In genomic region chr14:88791629-88792571, GRCh38 we compare ENCODE assay signal across 8 cellular contexts. TPM values are rescaled to one million over a fixed set of nuclear protein-coding genes. Genes with fewer than 3 reads are reported as not detected.
DNase-seq lines count a peak whose midpoint lies in the region; ATAC-seq, FAIRE-seq and TF ChIP-seq lines count a peak whose summit lies in the region.

No MANE protein-coding gene starts in this region.

- TF ChIP-seq EP300 in GM12878 (IDR thresholded peaks at IDR 0.05; ENCODE audit: borderline replicate concordance in 1 of 2, control insufficient read depth in 1 of 2, low read depth in 2 of 2, low read length in 2 of 2), result no peak

- no peaks in the 10 kb centered on the region for H3K9me3 Mint-ChIP-seq in CD4-positive, CD25-positive, alpha-beta regulatory T cell
- no peaks in the 10 kb centered on the region for H3K9me3 Mint-ChIP-seq in immature natural killer cell

- no peaks in the 10 kb centered on the region for H4K20me1 ChIP-seq in GM12878 (ENCODE audit: control insufficient read depth, insufficient read depth)

- RAD21 ChIA-PET in GM12878 (lab: Charles Lee; ENCODE audit: unreplicated experiment), result interaction anchor here (1.0 kb wide), 1 partner anchor 124 kb away, joined by 4 read pairs; no protein-coding TSS in a partner anchor

- no peak for TF ChIP-seq POLR2A in GM12878 (IDR thresholded peaks at IDR 0.05; ENCODE audit: low read depth, low read length)

- POLR2A ChIA-PET in GM12878 (lab: Charles Lee), result no interaction called here

- WGBS in GM12878 (ENCODE audit: insufficient coverage, insufficient replicate concordance, low lambda C conversion rate, missing lambda C conversion rate), result 7% methylated on average over 53 of the region's 71 CpGs

- peak overlapping the region; percentile 68 for H3K4me3 ChIP-seq in CD4-positive, CD25-positive, alpha-beta regulatory T cell (ENCODE audit: low read depth, low read length)
- H3K4me3 ChIP-seq in H7 (ENCODE audit: insufficient read depth, low read depth, low read length) (peak overlapping the region; percentile 61), GM12878 (peak overlapping the region; percentile 71)

- no peaks in the 10 kb centered on the region for H3K36me3 Mint-ChIP-seq in CD4-positive, CD25-positive, alpha-beta regulatory T cell
- no peaks in the 10 kb centered on the region for H3K36me3 Mint-ChIP-seq in immature natural killer cell

- H3K4me1 Mint-ChIP-seq in CD4-positive, CD25-positive, alpha-beta regulatory T cell, result peaks cover 0 to 20% (median 13%) of the 10 kb centered on the region in 4 donors
- H3K4me1 Mint-ChIP-seq in immature natural killer cell, result peaks cover 9 to 10% of the 10 kb centered on the region in 2 donors

- ATAC-seq in CD4-positive, CD25-positive, alpha-beta regulatory T cell (ENCODE audit: low read depth in 2 of 2), result peak in 1 of 2 donors; percentile 6
- ATAC-seq in GM12878 (no peak), GM18858 (IDR thresholded peaks at IDR 0.05; ENCODE audit: unreplicated experiment) (no peak)

- BruUV-seq in GM12878 (replicated peaks; lab: Mats Ljungman, UMichigan), result no TSS peak

- H3K79me2 ChIP-seq in GM12878 (ENCODE audit: control insufficient read depth, insufficient read depth, low read length), result no peaks in the 10 kb centered on the region

- no peak for TF ChIP-seq RAD21 in GM12878 (IDR thresholded peaks at IDR 0.05; ENCODE audit: insufficient read depth, low read depth, low read length)

- CTCF ChIA-PET in GM12878 (lab: Yijun Ruan, JAX), result interaction anchor here (0.8 to 1.5 kb wide), 2 partner anchors 123 to 124 kb away, joined by 4 to 9 read pairs; no protein-coding TSS in a partner anchor

- H2AFZ ChIP-seq in GM12878 (ENCODE audit: control insufficient read depth, low read depth, low read length), result peak overlapping the region; percentile 55

- FAIRE-seq in GM12878 (lab: Jason Lieb, UNC), result no peak

- intact Hi-C loops in GM12878 (cut with micrococcal nuclease; ENCODE audit: unreplicated experiment), result loop anchor here (5.0 kb wide), 1 partner anchor 125 kb away; no protein-coding TSS in a partner anchor

- peak overlapping the region; percentile 86 for H3K4me2 ChIP-seq in GM12878 (ENCODE audit: control insufficient read depth, insufficient read depth)

- peaks cover 14% of the 10 kb centered on the region for H3K27me3 ChIP-seq in CD4-positive, CD25-positive, alpha-beta regulatory T cell (ENCODE audit: control insufficient read depth, insufficient read depth, low read length)
- peaks cover 35% of the 10 kb centered on the region for H3K27me3 ChIP-seq in H7 (ENCODE audit: control insufficient read depth, insufficient read depth, low read length)
- peaks cover 2 to 13% of the 10 kb centered on the region in 2 experiments; a peak in 3 of 4 replicates for H3K27me3 ChIP-seq in GM12878 (replicated peaks in 1 of 2; ENCODE audit: control insufficient read depth in 2 of 2, insufficient read depth in 2 of 2, low read length in 1 of 2)

- no peaks in the 10 kb centered on the region for H3K9me3 ChIP-seq in CD4-positive, CD25-positive, alpha-beta regulatory T cell (ENCODE audit: control insufficient read depth in 2 of 2, low read length in 2 of 2)
- no peaks in the 10 kb centered on the region for H3K9me3 ChIP-seq in GM12878 (replicated peaks; ENCODE audit: control insufficient read depth, insufficient read depth, low read length)

- peak overlapping the region; percentile 88 to 93 (median 90) for H3K4me3 Mint-ChIP-seq in CD4-positive, CD25-positive, alpha-beta regulatory T cell
- peak overlapping the region; percentile 80 to 87 (median 85) for H3K4me3 Mint-ChIP-seq in immature natural killer cell

- H3K27me3 Mint-ChIP-seq in CD4-positive, CD25-positive, alpha-beta regulatory T cell, result peaks cover 34% of the 10 kb centered on the region
- peaks cover 0 to 17% (median 11%) of the 10 kb centered on the region in 3 donors for H3K27me3 Mint-ChIP-seq in immature natural killer cell (ENCODE audit: low read depth in 3 of 3)

- in situ Hi-C loops in GM12878 (cut with MboI), result no loop called here

- no peak overlapping the region; the same call in 1 of the 2 replicates for H3K9ac ChIP-seq in GM12878 (ENCODE audit: control insufficient read depth, insufficient read depth, low read length)

- peak overlapping the region; percentile 55 for H3K27ac ChIP-seq in CD4-positive, CD25-positive, alpha-beta regulatory T cell (ENCODE audit: insufficient read depth, low read length, poor library complexity, severe bottlenecking)
- no peak overlapping the region for H3K27ac ChIP-seq in GM12878 (ENCODE audit: control insufficient read depth, insufficient read depth)

- peak in 2 of 3 donors; percentile 6 to 40 for DNase-seq in CD4-positive, CD25-positive, alpha-beta regulatory T cell
- DNase-seq in H7 (peak; percentile 27), NCI-H774 (lab: John Stamatoyannopoulos, UW) (peak; percentile 37), GM12878 (ENCODE audit: low read depth, low spot score) (no peak), immature natural killer cell (no peak), GF-D8 (lab: John Stamatoyannopoulos, UW) (no peak)
- peak in 2 of 3 donors; percentile 8 to 13 for DNase-seq in stimulated activated CD4-positive, alpha-beta T cell treated with anti-CD3 and anti-CD28 coated beads, Interleukin-12 subunit alpha, Interleukin-12 subunit beta, amount 100 ng/mL, for 48 hours (ENCODE audit: low read depth in 2 of 3, low spot score in 1 of 3)

- peak overlapping the region; percentile 38 to 88 (median 47) for H3K27ac Mint-ChIP-seq in CD4-positive, CD25-positive, alpha-beta regulatory T cell
- H3K27ac Mint-ChIP-seq in immature natural killer cell, result peak overlapping the region in 4 of 6 donors; percentile 28 to 69 (median 40)

- no peaks in the 10 kb centered on the region for H3K36me3 ChIP-seq in CD4-positive, CD25-positive, alpha-beta regulatory T cell (ENCODE audit: control insufficient read depth, insufficient read depth, low read length)
- no peaks in the 10 kb centered on the region for H3K36me3 ChIP-seq in H7 (replicated peaks; ENCODE audit: control insufficient read depth, insufficient read depth, low read length)
- no peaks in the 10 kb centered on the region for H3K36me3 ChIP-seq in GM12878 (ENCODE audit: control insufficient read depth in 2 of 2, insufficient read depth in 2 of 2, low read length in 1 of 2)

- peaks cover 16% of the 10 kb centered on the region for H3K4me1 ChIP-seq in CD4-positive, CD25-positive, alpha-beta regulatory T cell (ENCODE audit: control insufficient read depth, insufficient read depth, low read length, poor library complexity, severe bottlenecking)
- H3K4me1 ChIP-seq in GM12878 (ENCODE audit: control insufficient read depth, insufficient read depth, low read length), result no peaks in the 10 kb centered on the region; the same call in 1 of the 2 replicates

- SMC1A ChIA-PET in GM12878 (lab: Charles Lee; ENCODE audit: uncharacterized antibody, unreplicated experiment), result no interaction called here

- TF ChIP-seq CTCF in GM12878 (IDR thresholded peaks at IDR 0.05 in 2 of 3, conservative IDR thresholded peaks at IDR 0.05 in 1 of 3; ENCODE audit: control insufficient read depth in 2 of 3, extremely low read depth in 1 of 3, insufficient read depth in 1 of 3, low read depth in 3 of 3, low read length in 3 of 3), result no peak

RNA-seq across cellular contexts. Expression of gene EML5, which starts 0.9 kb away (rescaled TPM):
- 0.69 TPM for total RNA-seq in CD4-positive, CD25-positive, alpha-beta regulatory T cell
- under 1 TPM in 3 of 4 donors, not detected in 1; 0.11 to 0.34 (median 0.15) TPM for polyA plus RNA-seq in CD4-positive, CD25-positive, alpha-beta regulatory T cell
- 0.07 and 0.38 TPM in 2 replicates for total RNA-seq in H7 (2014; rRNA removed; shearing (Covaris generic))
- total RNA-seq in GM12878 (2013; cell fraction: nucleolus; rRNA removed), result 0.07 TPM in 1 of 2 replicates, not detected in the other
- 0.17 and 0.38 TPM in 2 replicates for total RNA-seq in GM12878 (2014; rRNA removed)
- total RNA-seq in GM12878 (2014; rRNA removed; fragmentation: Illumina TruSeq; extraction: Trizol), result 0.27 and 0.37 TPM in 2 replicates
- 0.19 and 0.33 TPM in 2 replicates for total RNA-seq in GM12878 (2021)
- polyA plus RNA-seq in GM12878 (2011; ENCODE audit: low read depth), result 0.14 TPM
- 0.35 and 0.63 TPM in 2 replicates for polyA plus RNA-seq in GM12878 (2011; rRNA removed)
- polyA plus RNA-seq in GM12878 (2011; cell fraction: cytosol; rRNA removed), result 0.16 and 0.18 TPM in 2 replicates
- 0.80 and 0.82 TPM in 2 replicates for polyA plus RNA-seq in GM12878 (2011; cell fraction: nucleus; rRNA removed)
- polyA plus RNA-seq in GM12878 (2012), result 0.09 and 0.13 TPM in 2 replicates
- polyA plus RNA-seq in GM12878 (2014; fragmentation: Illumina TruSeq; extraction: Trizol), result 0.24 and 0.27 TPM in 2 replicates
- polyA plus RNA-seq in GM12878 (2014; fragmentation: Nextera tagmentation; extraction: Ambion mirVana), result under 1 TPM; 0.08 to 0.11 TPM
- 0.06 and 0.22 TPM in 2 replicates for polyA plus RNA-seq in GM12878 (2014; rRNA removed)
- polyA plus RNA-seq in GM12878 (2016; fragmentation: Nextera tagmentation; extraction: Ambion mirVana), result under 1 TPM in 1 of 2 experiments, not detected in 1; 0.09 TPM
- polyA minus RNA-seq in GM12878 (2011; rRNA and poly(A)+ RNA removed), result 0.26 and 3.2 TPM in 2 replicates
- 1.4 TPM in 1 of 2 replicates, not detected in the other for polyA minus RNA-seq in GM12878 (2011; cell fraction: cytosol; rRNA and poly(A)+ RNA removed)
- polyA minus RNA-seq in GM12878 (2011; cell fraction: nucleus; rRNA and poly(A)+ RNA removed), result 0.85 and 1.5 TPM in 2 replicates
- polyA plus RNA-seq in immature natural killer cell, result under 1 TPM in 1 of 3 donors, not detected in 2; 0.24 TPM

RNA-seq across cellular contexts. Expression of gene TTC8, which starts 32.6 kb away (rescaled TPM):
- 2.0 TPM for total RNA-seq in CD4-positive, CD25-positive, alpha-beta regulatory T cell
- under 1 TPM in 3 of 4 donors, not detected in 1; 0.63 to 0.92 (median 0.65) TPM for polyA plus RNA-seq in CD4-positive, CD25-positive, alpha-beta regulatory T cell
- total RNA-seq in H7 (2014; rRNA removed; shearing (Covaris generic)), result 14.1 and 16.7 TPM in 2 replicates
- 0.52 and 0.93 TPM in 2 replicates for total RNA-seq in GM12878 (2013; cell fraction: nucleolus; rRNA removed)
- total RNA-seq in GM12878 (2014; rRNA removed) (1.5 and 1.6 TPM in 2 replicates), GM12878 (2014; rRNA removed; fragmentation: Illumina TruSeq; extraction: Trizol) (2.1 and 3.7 TPM in 2 replicates), GM12878 (2021) (1.7 and 2.0 TPM in 2 replicates)
- polyA plus RNA-seq in GM12878 (2011; ENCODE audit: low read depth), result 1.4 TPM
- polyA plus RNA-seq in GM12878 (2011; rRNA removed) (1.8 and 2.3 TPM in 2 replicates), GM12878 (2014; fragmentation: Illumina TruSeq; extraction: Trizol) (2.9 and 3.6 TPM in 2 replicates), GM12878 (2014; fragmentation: Nextera tagmentation; extraction: Ambion mirVana) (1 to 10 TPM; 1.9 to 3.3 TPM), GM12878 (2014; rRNA removed) (2.8 and 4.6 TPM in 2 replicates), GM12878 (2016; fragmentation: Nextera tagmentation; extraction: Ambion mirVana) (1 to 10 TPM; 2.1 to 2.7 TPM), immature natural killer cell (1 to 10 TPM in 2 of 3 donors, not detected in 1; 1.6 to 2.8 TPM)
- 1.0 and 1.4 TPM in 2 replicates for polyA plus RNA-seq in GM12878 (2011; cell fraction: cytosol; rRNA removed)
- polyA plus RNA-seq in GM12878 (2011; cell fraction: nucleus; rRNA removed), result 2.2 and 2.4 TPM in 2 replicates
- 1.3 and 2.1 TPM in 2 replicates for polyA plus RNA-seq in GM12878 (2012)
- polyA minus RNA-seq in GM12878 (2011; rRNA and poly(A)+ RNA removed), result 2.3 and 4.0 TPM in 2 replicates
- polyA minus RNA-seq in GM12878 (2011; cell fraction: cytosol; rRNA and poly(A)+ RNA removed), result 1.4 TPM in 1 of 2 replicates, not detected in the other
- 0.85 and 1.6 TPM in 2 replicates for polyA minus RNA-seq in GM12878 (2011; cell fraction: nucleus; rRNA and poly(A)+ RNA removed)

Comparison
In these comparisons a context has a peak if more than half of its experiments do, and no peak if none do; other contexts are left out.
1. DNase-seq: peak in CD4-positive, CD25-positive, alpha-beta regulatory T cell (2 of 3), H7 (single experiment), NCI-H774 (single experiment) and stimulated activated CD4-positive, alpha-beta T cell treated with anti-CD3 and anti-CD28 coated beads, Interleukin-12 subunit alpha, Interleukin-12 subunit beta, amount 100 ng/mL, for 48 hours (2 of 3); none in GM12878 (single experiment), immature natural killer cell (0 of 3) and GF-D8 (single experiment).
2. Peak in every context shown above with its lines, with median percentiles within 50 percentile points of each other: H3K4me3 ChIP-seq.